In genomic region chr10:14556285-14556956, GRCh38 we compare ENCODE assay signal across 8 cellular contexts.
DNase-seq lines count a peak whose midpoint lies in the region; ATAC-seq and TF ChIP-seq lines count a peak whose summit lies in the region.

No MANE protein-coding gene starts in this region.

- TF ChIP-seq CTCF in GM20000 (IDR thresholded peaks at IDR 0.05; ENCODE audit: extremely low read depth, missing control alignments) (peak; percentile 68), Loucy (conservative IDR thresholded peaks at IDR 0.05; ENCODE audit: low read length) (peak; percentile 24), natural killer cell (IDR thresholded peaks at IDR 0.05) (peak; percentile 56)

- peak overlapping the region; percentile 65 for H3K4me3 Mint-ChIP-seq in natural killer cell

- no peak overlapping the region for H3K4me3 ChIP-seq in Loucy (ENCODE audit: low read length, poor library complexity, severe bottlenecking)

- H3F3A ChIP-seq in Loucy (ENCODE audit: low read depth), result no peaks in the 10 kb centered on the region

- H3K9ac ChIP-seq in Loucy (ENCODE audit: low read depth, low read length, poor library complexity, severe bottlenecking), result no peak overlapping the region

- H3K4me2 ChIP-seq in Loucy (ENCODE audit: low read depth, low read length, poor library complexity, severe bottlenecking), result no peak overlapping the region

- H3K36me3 ChIP-seq in Loucy (ENCODE audit: insufficient read depth, low read length), result no peaks in the 10 kb centered on the region

- intact Hi-C loops in natural killer cell (cut with micrococcal nuclease), result loop anchor here (1.0 to 10.0 kb wide), 5 partner anchors 8 to 772 kb away; no protein-coding TSS in a partner anchor

- H3K9me3 Mint-ChIP-seq in natural killer cell, result no peaks in the 10 kb centered on the region

- H3K9me2 ChIP-seq in Loucy (replicated peaks; ENCODE audit: low read depth, low read length), result no peaks in the 10 kb centered on the region

- peaks cover 46% of the 10 kb centered on the region for H3K4me1 ChIP-seq in Loucy (ENCODE audit: insufficient read depth, low read length, poor library complexity, severe bottlenecking)

- peak; percentile 25 for DNase-seq in GF-D8 (lab: John Stamatoyannopoulos, UW)
- DNase-seq in GM20000 (ENCODE audit: low spot score), result peak; percentile 47
- peak; percentile 33 for DNase-seq in cerebellum (ENCODE audit: low spot score)
- peak; percentile 58 for DNase-seq in natural killer cell
- DNase-seq in NCI-H2081 (lab: John Stamatoyannopoulos, UW), result no peak
- no peak for DNase-seq in SKM-1 (lab: John Stamatoyannopoulos, UW; ENCODE audit: unreplicated experiment)

- H4K20me1 ChIP-seq in Loucy (ENCODE audit: insufficient read depth, low read length, poor library complexity, severe bottlenecking), result peaks cover 18% of the 10 kb centered on the region

- peaks cover 66% of the 10 kb centered on the region for H3K79me2 ChIP-seq in Loucy (ENCODE audit: insufficient read depth, low read length)

- no peaks in the 10 kb centered on the region for H3K27me3 Mint-ChIP-seq in natural killer cell (ENCODE audit: low read depth in 2 of 2)

- H3K27me3 ChIP-seq in Loucy (ENCODE audit: insufficient read depth, low read length, poor library complexity, severe bottlenecking), result no peaks in the 10 kb centered on the region

- no peaks in the 10 kb centered on the region for H3K36me3 Mint-ChIP-seq in natural killer cell

- peak overlapping the region; percentile 95 to 98 for H3K27ac Mint-ChIP-seq in natural killer cell

- peaks cover 91 to 92% of the 10 kb centered on the region in 2 donors for H3K4me1 Mint-ChIP-seq in natural killer cell

- ATAC-seq in natural killer cell (peak; percentile 63 to 79 (median 71)), GM18520 (IDR thresholded peaks at IDR 0.05; ENCODE audit: unreplicated experiment) (no peak)

- H2AFZ ChIP-seq in Loucy (ENCODE audit: low read length), result no peak overlapping the region

- H3K9me3 ChIP-seq in Loucy (ENCODE audit: insufficient read depth, low read depth, low read length), result no peaks in the 10 kb centered on the region

Comparison
In these comparisons a context has a peak if more than half of its experiments do, and no peak if none do; other contexts are left out.
1. DNase-seq: peak in GF-D8 (single experiment), GM20000 (single experiment), cerebellum (single experiment) and natural killer cell (single experiment); none in NCI-H2081 (0 of 2) and SKM-1 (single experiment).
2. Peak in every context shown above with its lines, with median percentiles within 50 percentile points of each other: CTCF ChIP-seq.